Comparison of ENCODE assay signal across 10 cellular contexts in genomic region chr16:58464916-58465731, GRCh38. TPM values are rescaled to one million over a fixed set of nuclear protein-coding genes. Genes with fewer than 3 reads are reported as not detected.
A peak's percentile ranks its signal among the peaks of the same experiment; 100 is the strongest.
DNase-seq lines count a peak whose midpoint lies in the region; FAIRE-seq and TF ChIP-seq lines count a peak whose summit lies in the region.
"Had no signal": no experiment of that assay in that cellular context is flagged by ENCODE, and none has a peak within 500 bp of the region (broad histone marks: within the 10 kb centered on the region; RNA-seq: fewer than 3 reads in every experiment).

No MANE protein-coding gene starts in this region.

- H3K36me3 ChIP-seq in astrocyte (ENCODE audit: insufficient read depth, low read length) (no peaks in the 10 kb centered on the region), testis (ENCODE audit: low read depth, missing control alignments) (no peaks in the 10 kb centered on the region), kidney (ENCODE audit: control insufficient read depth in 1 of 2, insufficient read depth in 2 of 2, low read length in 2 of 2) (no peaks in the 10 kb centered on the region)

- H3K4me1 Mint-ChIP-seq in T-helper 2 cell treated with Interferon-gamma antibody and Interleukin-4, amounts not matched to agents 5 μg/mL and 100 μg/mL, for 36 hours (ENCODE audit: low read depth), result no peaks in the 10 kb centered on the region
- H3K4me1 Mint-ChIP-seq in astrocyte (ENCODE audit: low read depth, unreplicated experiment), result peaks cover 1% of the 10 kb centered on the region

- H4K20me1 ChIP-seq in astrocyte (ENCODE audit: insufficient read depth, low read length), result no peaks in the 10 kb centered on the region

- H3K27ac ChIP-seq in astrocyte (ENCODE audit: low read depth, low read length) (no peak overlapping the region), testis (peak overlapping the region; percentile 80 to 89), kidney (ENCODE audit: low read depth in 2 of 2, low read length in 2 of 2) (no peak overlapping the region)

- H3K4me1 ChIP-seq in astrocyte (ENCODE audit: insufficient read depth, low read length) (peaks cover 3% of the 10 kb centered on the region), testis (peaks cover 8% of the 10 kb centered on the region), kidney (ENCODE audit: control insufficient read depth in 1 of 2, insufficient read depth in 1 of 2, low read depth in 1 of 2, low read length in 2 of 2) (peaks cover 0 to 2% of the 10 kb centered on the region in 2 donors)

- FAIRE-seq in astrocyte (lab: Jason Lieb, UNC) (no peak), kidney (lab: Jason Lieb, UNC) (no peak)

- intact Hi-C loops in testis (cut with DNase I; ENCODE audit: low total_unique reads), result no loop called here
- intact Hi-C loops in kidney (cut with DNase I), result no loop called here

- no peak for TF ChIP-seq CTCF in astrocyte (IDR thresholded peaks at IDR 0.05; ENCODE audit: insufficient read depth, low read depth, low read length)
- no peak for TF ChIP-seq CTCF in testis (IDR thresholded peaks at IDR 0.05)
- TF ChIP-seq CTCF in kidney (IDR thresholded peaks at IDR 0.05; ENCODE audit: borderline replicate concordance, extremely low read depth, insufficient read depth), result no peak

- no peaks in the 10 kb centered on the region for H3K79me2 ChIP-seq in astrocyte (ENCODE audit: insufficient read depth, low read length)

- H3K36me3 Mint-ChIP-seq in T-helper 2 cell treated with Interferon-gamma antibody and Interleukin-4, amounts not matched to agents 5 μg/mL and 100 μg/mL, for 36 hours (ENCODE audit: low read depth), result no peaks in the 10 kb centered on the region
- no peaks in the 10 kb centered on the region for H3K36me3 Mint-ChIP-seq in astrocyte (ENCODE audit: low read depth, unreplicated experiment)

- H2AFZ ChIP-seq in astrocyte (ENCODE audit: low read depth, low read length), result peak overlapping the region; percentile 26

- H3K9ac ChIP-seq in astrocyte (ENCODE audit: low read length), result no peak overlapping the region
- H3K9ac ChIP-seq in kidney (ENCODE audit: low read length in 2 of 2), result no peak overlapping the region

- H3K4me3 ChIP-seq in astrocyte (ENCODE audit: insufficient read depth, low read depth, low read length) (no peak overlapping the region), testis (peak overlapping the region; percentile 66 to 83), kidney (ENCODE audit: low read length in 2 of 2) (peak overlapping the region in 1 of 2 donors; percentile 29)

- DNase-seq in T-helper 2 cell treated with Interferon-gamma antibody and Interleukin-4, amounts not matched to agents 5 μg/mL and 100 μg/mL, for 36 hours (ENCODE audit: low spot score), result no peak
- DNase-seq in T-helper 2 cell, result no peak
- no peak for DNase-seq in astrocyte (ENCODE audit: low read depth)
- DNase-seq in iPS-NIHi7 (ENCODE audit: extremely low spot score), result peak; percentile 77
- DNase-seq in testis, result peak; percentile 48
- DNase-seq in kidney, result no peak
- no peak for DNase-seq in DMS79 treated with DMSO at 0.1 percent for 48 hours (lab: John Stamatoyannopoulos, UW)
- DNase-seq in HT-29 (ENCODE audit: low spot score), result no peak
- DNase-seq: AML-193, NCI-H2107 had no signal

- H3K4me2 ChIP-seq in astrocyte (ENCODE audit: low read length), result peak overlapping the region; percentile 73

- peaks cover 57% of the 10 kb centered on the region for H3K27me3 Mint-ChIP-seq in T-helper 2 cell treated with Interferon-gamma antibody and Interleukin-4, amounts not matched to agents 5 μg/mL and 100 μg/mL, for 36 hours (ENCODE audit: low read depth)
- H3K27me3 Mint-ChIP-seq in astrocyte (ENCODE audit: low read depth, unreplicated experiment), result peaks cover 69% of the 10 kb centered on the region

- H3K27ac Mint-ChIP-seq in T-helper 2 cell treated with Interferon-gamma antibody and Interleukin-4, amounts not matched to agents 5 μg/mL and 100 μg/mL, for 36 hours, result no peak overlapping the region
- peak overlapping the region; percentile 5 for H3K27ac Mint-ChIP-seq in astrocyte (ENCODE audit: unreplicated experiment)

- no peaks in the 10 kb centered on the region for H3K9me3 ChIP-seq in astrocyte (ENCODE audit: insufficient read depth, low read depth, low read length)
- no peaks in the 10 kb centered on the region for H3K9me3 ChIP-seq in testis
- no peaks in the 10 kb centered on the region for H3K9me3 ChIP-seq in kidney (ENCODE audit: control insufficient read depth in 1 of 2, low read length in 2 of 2)

- no peak for TF ChIP-seq POLR2A in testis (IDR thresholded peaks at IDR 0.05)

- peaks cover 37% of the 10 kb centered on the region for H3K27me3 ChIP-seq in astrocyte (ENCODE audit: insufficient read depth, low read length)
- H3K27me3 ChIP-seq in testis, result no peaks in the 10 kb centered on the region

- H3K4me3 Mint-ChIP-seq in T-helper 2 cell treated with Interferon-gamma antibody and Interleukin-4, amounts not matched to agents 5 μg/mL and 100 μg/mL, for 36 hours, result peak overlapping the region; percentile 38
- H3K4me3 Mint-ChIP-seq in astrocyte (ENCODE audit: unreplicated experiment), result peak overlapping the region; percentile 79

- no peaks in the 10 kb centered on the region for H3K9me3 Mint-ChIP-seq in T-helper 2 cell treated with Interferon-gamma antibody and Interleukin-4, amounts not matched to agents 5 μg/mL and 100 μg/mL, for 36 hours
- H3K9me3 Mint-ChIP-seq in astrocyte (ENCODE audit: unreplicated experiment), result no peaks in the 10 kb centered on the region

- WGBS in testis, 2 donors, result 7 to 10% methylated on average over 23 to 24 of the region's 24 CpGs

RNA-seq across cellular contexts. Expression of gene NDRG4, which starts 34.8 kb away (rescaled TPM):
- total RNA-seq in astrocyte (21.9 and 22.2 TPM in 2 replicates), testis (100 to 1,000 TPM; 375 to 444 TPM), kidney (5.7 TPM)
- polyA plus RNA-seq in testis (ENCODE audit: insufficient read depth, low read depth, low replicate concordance) (142 TPM), kidney (ENCODE audit: insufficient read depth, low read depth, low replicate concordance) (1.7 TPM)
- total RNA-seq in HT-29 (2014; rRNA removed; shearing (Covaris generic)), result 1.8 and 2.1 TPM in 2 replicates

RNA-seq across cellular contexts. Expression of gene SETD6, which starts 50.2 kb away (rescaled TPM):
- total RNA-seq in astrocyte, result 6.7 and 7.4 TPM in 2 replicates
- 10 to 100 TPM; 71.2 to 77.5 TPM for total RNA-seq in testis
- 21.6 TPM for polyA plus RNA-seq in testis (ENCODE audit: insufficient read depth, low read depth, low replicate concordance)
- total RNA-seq in kidney, result 25.0 TPM
- polyA plus RNA-seq in kidney (ENCODE audit: insufficient read depth, low read depth, low replicate concordance), result 13.7 TPM
- total RNA-seq in HT-29 (2014; rRNA removed; shearing (Covaris generic)), result 66.1 and 83.3 TPM in 2 replicates

Comparison
In these comparisons a context has a peak if more than half of its experiments do, and no peak if none do; other contexts are left out.
1. DNase-seq: peak in iPS-NIHi7 (single experiment) and testis (single experiment); none in T-helper 2 cell treated with Interferon-gamma antibody and Interleukin-4, amounts not matched to agents 5 μg/mL and 100 μg/mL, for 36 hours (single experiment), T-helper 2 cell (0 of 5), astrocyte (single experiment), kidney (single experiment), DMS79 treated with DMSO at 0.1 percent for 48 hours (single experiment) and HT-29 (single experiment).
2. H3K27ac ChIP-seq: peak in testis (2 of 2); none in astrocyte (single experiment) and kidney (0 of 2).
3. RNA of gene NDRG4, which starts 34.8 kb away (total RNA-seq): 375 to 444 TPM in testis; 21.9 to 22.2 TPM in astrocyte, 5.7 TPM in kidney (single experiment) and 1.8 to 2.1 TPM in HT-29; every median in the first group is over 10 times any median in the second.